ENCODE assay signal across 23 cellular contexts in the genomic region with DNA sequence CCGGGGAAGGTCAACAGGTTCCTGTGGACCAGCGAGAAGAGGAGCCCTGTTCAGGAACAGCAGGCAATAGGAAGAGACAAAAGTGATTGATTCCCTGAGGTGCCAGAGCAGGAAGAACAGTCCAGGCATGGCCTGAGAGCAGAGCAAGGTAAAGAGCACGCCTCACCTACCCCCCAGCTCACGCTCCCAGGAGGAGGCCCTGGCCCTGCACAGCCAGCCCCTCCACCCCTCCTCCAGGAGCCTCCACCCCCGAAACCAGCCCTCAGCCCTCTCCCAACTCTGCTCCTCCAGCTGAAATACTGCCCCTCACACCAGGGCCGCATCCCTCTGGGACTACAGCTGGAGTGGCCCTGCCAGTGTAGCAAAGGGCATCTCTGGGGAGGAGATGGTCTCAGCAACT.
"Had no signal": no experiment of that assay in that cellular context is flagged by ENCODE, and none has a peak within 500 bp of the region (broad histone marks: within the 10 kb centered on the region; RNA-seq: fewer than 3 reads in every experiment).

No MANE protein-coding gene starts in this region.

- H3K4me2 ChIP-seq: hepatocyte, smooth muscle cell had no signal

- H3K9me3 ChIP-seq: gastroesophageal sphincter, heart left ventricle, neutrophil, pancreas, suprapubic skin, transverse colon had no signal

- H3K27me3 ChIP-seq: gastroesophageal sphincter, heart left ventricle, hepatocyte, neutrophil, pancreas, suprapubic skin, transverse colon had no signal

- H3K36me3 ChIP-seq: gastroesophageal sphincter, heart left ventricle, neutrophil, pancreas, suprapubic skin, transverse colon had no signal

- H3K4me1 Mint-ChIP-seq: memory B cell, natural killer cell had no signal

- ATAC-seq: effector memory CD8-positive, alpha-beta T cell; gastroesophageal sphincter; heart left ventricle; natural killer cell; pancreas; sciatic nerve had no signal

- H3K4me1 ChIP-seq: gastroesophageal sphincter, heart left ventricle, pancreas, suprapubic skin, transverse colon had no signal

- H3K9me3 Mint-ChIP-seq: effector memory CD8-positive, alpha-beta T cell; memory B cell; natural killer cell; stimulated activated naive CD8-positive, alpha-beta T cell treated with anti-CD3 and anti-CD28 coated beads, Interleukin-15, Interleukin-2, amounts not matched to agents 100 ng/mL and 50 ng/mL, for 24 hours had no signal

- H3K27ac Mint-ChIP-seq: effector memory CD8-positive, alpha-beta T cell; memory B cell; natural killer cell; progenitor cell of endocrine pancreas; stimulated activated naive CD8-positive, alpha-beta T cell treated with anti-CD3 and anti-CD28 coated beads, Interleukin-15, Interleukin-2, amounts not matched to agents 100 ng/mL and 50 ng/mL, for 24 hours had no signal

- H3K27ac ChIP-seq: gastroesophageal sphincter, heart left ventricle, hepatocyte, neutrophil, pancreas, suprapubic skin, transverse colon had no signal

- H3K4me3 Mint-ChIP-seq: effector memory CD8-positive, alpha-beta T cell; memory B cell; natural killer cell; stimulated activated naive CD8-positive, alpha-beta T cell treated with anti-CD3 and anti-CD28 coated beads, Interleukin-15, Interleukin-2, amounts not matched to agents 100 ng/mL and 50 ng/mL, for 24 hours had no signal

- DNase-seq: caudate nucleus; cerebellar nuclear complex; cortex of kidney; effector memory CD8-positive, alpha-beta T cell; foreskin fibroblast; heart left ventricle; kidney; natural killer cell; pancreas; stimulated activated CD4-positive, alpha-beta T cell treated with anti-CD3 and anti-CD28 coated beads, Interleukin-12 subunit alpha, Interleukin-12 subunit beta, amount 100 ng/mL, for 4 hours; stimulated activated CD4-positive, alpha-beta T cell treated with anti-CD3 and anti-CD28 coated beads, Interleukin-1b, Interleukin-23, amount 100 ng/mL, for 48 hours; stimulated activated CD4-positive, alpha-beta T cell treated with anti-CD3 and anti-CD28 coated beads, Interleukin-4, amount 100 ng/mL, for 1 hour; stimulated activated CD8-positive, alpha-beta memory T cell treated with anti-CD3 and anti-CD28 coated beads, Interleukin-4, amount 100 ng/mL, for 48 hours; transverse colon had no signal

- H3K36me3 Mint-ChIP-seq: memory B cell, natural killer cell had no signal

- H2AFZ ChIP-seq: hepatocyte had no signal

- H3K27me3 Mint-ChIP-seq: stimulated activated naive CD8-positive, alpha-beta T cell treated with anti-CD3 and anti-CD28 coated beads, Interleukin-15, Interleukin-2, amounts not matched to agents 100 ng/mL and 50 ng/mL, for 24 hours had no signal

- H3K4me3 ChIP-seq: gastroesophageal sphincter, heart left ventricle, hepatocyte, pancreas, smooth muscle cell, suprapubic skin, transverse colon had no signal
